ENCODE assay signal across 8 cellular contexts in the genomic region with DNA sequence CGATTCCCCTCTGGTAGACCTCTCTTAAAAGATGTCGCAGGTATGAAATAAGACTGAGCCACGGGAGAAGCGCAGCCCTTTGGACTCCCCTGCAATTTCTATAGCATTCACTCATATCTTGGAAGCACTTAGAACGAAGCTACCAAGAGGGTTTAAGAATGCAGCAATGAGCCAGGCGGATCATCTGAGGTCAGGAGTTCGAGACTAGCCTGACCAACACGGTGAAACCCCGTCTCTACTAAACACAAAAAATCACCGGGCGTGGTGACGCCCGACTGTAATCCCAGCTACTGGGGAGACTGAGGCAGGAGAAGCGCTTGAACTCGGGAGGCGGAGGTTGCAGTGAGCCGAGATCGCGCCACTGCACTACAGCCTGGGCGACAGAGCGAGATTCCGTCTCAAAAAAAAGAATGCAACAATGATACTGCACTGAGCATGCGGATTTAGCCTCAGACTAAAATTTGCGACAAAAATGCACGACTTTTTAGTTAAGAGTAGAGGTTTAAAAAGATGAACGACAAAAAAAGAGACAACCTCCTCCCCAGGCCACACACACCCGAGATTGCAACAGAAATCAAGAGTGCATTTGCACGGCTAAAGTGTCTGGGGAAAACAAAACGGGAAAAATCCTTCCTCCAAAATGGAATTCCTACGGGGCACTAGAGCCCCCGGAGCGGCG. TPM values are rescaled to one million over a fixed set of nuclear protein-coding genes. Genes with fewer than 3 reads are reported as not detected.
DNase-seq lines count a peak whose midpoint lies in the region; ATAC-seq and TF ChIP-seq lines count a peak whose summit lies in the region.

No MANE protein-coding gene starts in this region.

- H3K4me3 Mint-ChIP-seq in stimulated activated effector memory CD8-positive, alpha-beta T cell treated with anti-CD3 and anti-CD28 coated beads, Interleukin-12 subunit alpha, Interleukin-12 subunit beta, amount 100 ng/mL, for 72 hours = peak overlapping the region; percentile 100

- H3K36me3 ChIP-seq in heart left ventricle = peaks cover 0 to 54% (median 27%) of the 10 kb centered on the region in 9 donors
- H3K36me3 ChIP-seq in adipocyte (ENCODE audit: control insufficient read depth, insufficient read depth, low read length, severe bottlenecking) = peaks cover 23% of the 10 kb centered on the region

- 1% methylated on average over 33 of the region's 33 CpGs for WGBS in heart left ventricle, 4 donors

- peaks cover 49% of the 10 kb centered on the region for H3K4me1 Mint-ChIP-seq in stimulated activated effector memory CD8-positive, alpha-beta T cell treated with anti-CD3 and anti-CD28 coated beads, Interleukin-12 subunit alpha, Interleukin-12 subunit beta, amount 100 ng/mL, for 72 hours

- no peaks in the 10 kb centered on the region for H3K9me3 Mint-ChIP-seq in stimulated activated effector memory CD8-positive, alpha-beta T cell treated with anti-CD3 and anti-CD28 coated beads, Interleukin-12 subunit alpha, Interleukin-12 subunit beta, amount 100 ng/mL, for 72 hours

- H3K27ac Mint-ChIP-seq in stimulated activated effector memory CD8-positive, alpha-beta T cell treated with anti-CD3 and anti-CD28 coated beads, Interleukin-12 subunit alpha, Interleukin-12 subunit beta, amount 100 ng/mL, for 72 hours = peak overlapping the region; percentile 98

- DNase-seq in heart left ventricle = no peak
- no peak for DNase-seq in Right ventricle myocardium inferior (ENCODE audit: missing footprints)
- DNase-seq in adipocyte (ENCODE audit: low read depth) = peak; percentile 33
- DNase-seq in stimulated activated effector memory CD8-positive, alpha-beta T cell treated with anti-CD3 and anti-CD28 coated beads, Interleukin-12 subunit alpha, Interleukin-12 subunit beta, amount 100 ng/mL, for 72 hours (ENCODE audit: low spot score in 2 of 2) = peak in 1 of 2 donors; percentile 62
- no peak for DNase-seq in activated gamma-delta T cell (lab: John Stamatoyannopoulos, UW)

- intact Hi-C loops in heart left ventricle (cut with DNase I) = loop anchor here in 2 of 10 donors (2.0 to 5.0 kb wide), 2 partner anchors 33 to 34 kb away; a partner anchor contains a TSS
- intact Hi-C loops in Right ventricle myocardium inferior (cut with DNase I) = no loop called here

- no peak for TF ChIP-seq CTCF in heart left ventricle (IDR thresholded peaks at IDR 0.05)

- peak in 1 of 4 donors; percentile 17 for ATAC-seq in heart left ventricle
- ATAC-seq in Right ventricle myocardium inferior = no peak
- no peak for ATAC-seq in stimulated activated effector memory CD8-positive, alpha-beta T cell treated with anti-CD3 and anti-CD28 coated beads, Interleukin-12 subunit alpha, Interleukin-12 subunit beta, amount 100 ng/mL, for 72 hours
- no peak for ATAC-seq in HG03095 (IDR thresholded peaks at IDR 0.05; ENCODE audit: unreplicated experiment)
- no peak for ATAC-seq in GM21360 (IDR thresholded peaks at IDR 0.05; ENCODE audit: unreplicated experiment)

- peak overlapping the region; percentile 99 for H3K9ac ChIP-seq in adipocyte (ENCODE audit: low read length)

- peaks cover 98% of the 10 kb centered on the region for H3K36me3 Mint-ChIP-seq in stimulated activated effector memory CD8-positive, alpha-beta T cell treated with anti-CD3 and anti-CD28 coated beads, Interleukin-12 subunit alpha, Interleukin-12 subunit beta, amount 100 ng/mL, for 72 hours

- no peaks in the 10 kb centered on the region for H3K27me3 ChIP-seq in heart left ventricle
- no peaks in the 10 kb centered on the region for H3K27me3 ChIP-seq in adipocyte (replicated peaks; ENCODE audit: control insufficient read depth, insufficient read depth, low read length)

- H3K9me3 ChIP-seq in heart left ventricle (no peaks in the 10 kb centered on the region), adipocyte (ENCODE audit: control insufficient read depth, low read length) (no peaks in the 10 kb centered on the region)

- H3K4me3 ChIP-seq in heart left ventricle (peak overlapping the region; percentile 76 to 100 (median 89)), adipocyte (ENCODE audit: low read length) (peak overlapping the region; percentile 99), iPS-11a (ENCODE audit: low read depth, low read length) (peak overlapping the region; percentile 85)

- peak overlapping the region; percentile 74 to 95 (median 91) for H3K27ac ChIP-seq in heart left ventricle

- no peak for TF ChIP-seq POLR2A in heart left ventricle (IDR thresholded peaks at IDR 0.05)

- H3K4me1 ChIP-seq in heart left ventricle = peaks cover 0 to 47% (median 16%) of the 10 kb centered on the region in 12 donors
- H3K4me1 ChIP-seq in adipocyte (ENCODE audit: control insufficient read depth, insufficient read depth, low read length) = peaks cover 15% of the 10 kb centered on the region

RNA-seq across cellular contexts. Expression of a gene that starts 0.7 kb away (rescaled TPM):
- total RNA-seq in heart left ventricle = 100 to 1,000 TPM in 1 of 9 donors, 10 to 100 TPM in 8; 56.7 to 100 (median 83.3) TPM
- polyA plus RNA-seq in heart left ventricle = 10 to 100 TPM; 43.0 to 80.9 TPM
- total RNA-seq in Right ventricle myocardium inferior = 81.9 TPM

RNA-seq across cellular contexts. Expression of a gene that starts 33.1 kb away (rescaled TPM):
- total RNA-seq in heart left ventricle (10 to 100 TPM; 34.2 to 75.1 (median 48.6) TPM), Right ventricle myocardium inferior (50.6 TPM)
- polyA plus RNA-seq in heart left ventricle = 10 to 100 TPM; 97.5 to 97.8 TPM
